In the genomic region with DNA sequence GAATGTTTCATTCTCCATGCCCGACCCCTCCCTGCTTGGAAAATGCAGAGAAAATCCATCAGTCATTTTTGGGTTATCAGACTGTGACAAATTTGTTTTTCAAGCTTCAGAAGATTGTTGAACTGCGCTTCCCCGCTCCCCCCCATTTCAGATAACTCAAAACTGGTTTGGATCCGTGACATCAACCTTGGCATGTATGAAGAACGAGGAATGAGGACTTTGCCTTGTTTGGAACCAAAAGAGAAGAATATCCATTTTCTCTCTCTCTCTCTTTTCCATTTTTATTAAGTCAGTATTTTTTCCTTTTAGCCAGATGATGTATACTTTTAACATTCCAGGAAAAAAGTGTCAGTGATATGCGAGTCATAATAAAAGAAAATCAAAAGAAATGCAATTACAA, we compare ENCODE assay signal across 2 cellular contexts.
TF ChIP-seq lines count a peak whose summit lies in the region.

No MANE protein-coding gene starts in this region.

TF ChIP-seq in liver, 16 proteins besides CTCF, POLR2A, EP300 and RAD21:
- TF ChIP-seq, protein P1, sequence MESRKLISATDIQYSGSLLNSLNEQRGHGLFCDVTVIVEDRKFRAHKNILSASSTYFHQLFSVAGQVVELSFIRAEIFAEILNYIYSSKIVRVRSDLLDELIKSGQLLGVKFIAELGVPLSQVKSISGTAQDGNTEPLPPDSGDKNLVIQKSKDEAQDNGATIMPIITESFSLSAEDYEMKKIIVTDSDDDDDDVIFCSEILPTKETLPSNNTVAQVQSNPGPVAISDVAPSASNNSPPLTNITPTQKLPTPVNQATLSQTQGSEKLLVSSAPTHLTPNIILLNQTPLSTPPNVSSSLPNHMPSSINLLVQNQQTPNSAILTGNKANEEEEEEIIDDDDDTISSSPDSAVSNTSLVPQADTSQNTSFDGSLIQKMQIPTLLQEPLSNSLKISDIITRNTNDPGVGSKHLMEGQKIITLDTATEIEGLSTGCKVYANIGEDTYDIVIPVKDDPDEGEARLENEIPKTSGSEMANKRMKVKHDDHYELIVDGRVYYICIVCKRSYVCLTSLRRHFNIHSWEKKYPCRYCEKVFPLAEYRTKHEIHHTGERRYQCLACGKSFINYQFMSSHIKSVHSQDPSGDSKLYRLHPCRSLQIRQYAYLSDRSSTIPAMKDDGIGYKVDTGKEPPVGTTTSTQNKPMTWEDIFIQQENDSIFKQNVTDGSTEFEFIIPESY (IDR thresholded peaks at IDR 0.05) = no peak
- TF ChIP-seq RXRA (IDR thresholded peaks at IDR 0.05) (no peak), HNF4A (conservative IDR thresholded peaks at IDR 0.05) (peak; percentile 64 to 76), SP1 (IDR thresholded peaks at IDR 0.05) (peak; percentile 78), YY1 (IDR thresholded peaks at IDR 0.05) (peak; percentile 45), HNF4G (IDR thresholded peaks at IDR 0.05) (peak; percentile 33), JUND (IDR thresholded peaks at IDR 0.05) (peak in 1 of 2 donors; percentile 26), ATF3 (IDR thresholded peaks at IDR 0.05) (no peak), TAF1 (conservative IDR thresholded peaks at IDR 0.05) (no peak)

TF ChIP-seq in HepG2, 621 proteins besides CTCF, POLR2A, EP300 and RAD21:
- no peak for TF ChIP-seq ATAD3A (CRISPR knock-in tag; IDR thresholded peaks at IDR 0.05)
- TF ChIP-seq HHEX (CRISPR knock-in tag; IDR thresholded peaks at IDR 0.05) = no peak
- no peak for TF ChIP-seq DBP (CRISPR knock-in tag; IDR thresholded peaks at IDR 0.05; ENCODE audit: not compliant biosample characterization)
- no peak for TF ChIP-seq ZNF33B (CRISPR knock-in tag; IDR thresholded peaks at IDR 0.05)
- TF ChIP-seq SRSF1 (optimal IDR thresholded peaks at IDR 0.05; ENCODE audit: low read depth, low read length) = no peak
- TF ChIP-seq MEIS1 (CRISPR knock-in tag; IDR thresholded peaks at IDR 0.05; ENCODE audit: borderline replicate concordance) = no peak
